ENCODE assay signal across 12 cellular contexts in genomic region chr9:123329329-123329955, GRCh38. TPM values are rescaled to one million over a fixed set of nuclear protein-coding genes. Genes with fewer than 3 reads are reported as not detected.
DNase-seq lines count a peak whose midpoint lies in the region; ATAC-seq and TF ChIP-seq lines count a peak whose summit lies in the region.
"Had no signal": no experiment of that assay in that cellular context is flagged by ENCODE, and none has a peak within 500 bp of the region (broad histone marks: within the 10 kb centered on the region; RNA-seq: fewer than 3 reads in every experiment).

No MANE protein-coding gene starts in this region.

- H3K4me1 ChIP-seq in PC-3 (ENCODE audit: insufficient read depth, low read length) (peaks cover 17% of the 10 kb centered on the region), esophagus squamous epithelium (peaks cover 4 to 65% (median 21%) of the 10 kb centered on the region in 3 donors)
- H3K4me1 ChIP-seq: Peyer's patch had no signal

- POLR2A ChIA-PET in PC-3 (lab: Charles Lee; ENCODE audit: unreplicated experiment) = no interaction called here

- no peaks in the 10 kb centered on the region for H3K36me3 ChIP-seq in PC-3 (ENCODE audit: low read depth, low read length)
- no peaks in the 10 kb centered on the region for H3K36me3 ChIP-seq in esophagus squamous epithelium
- H3K36me3 ChIP-seq: Peyer's patch had no signal

- no peaks in the 10 kb centered on the region for H3K79me2 ChIP-seq in PC-3 (ENCODE audit: low read length)

- no peaks in the 10 kb centered on the region for H3K27me3 ChIP-seq in PC-3 (ENCODE audit: low read length)
- no peaks in the 10 kb centered on the region for H3K27me3 ChIP-seq in esophagus squamous epithelium
- H3K27me3 ChIP-seq: Peyer's patch had no signal

- H3K4me3 ChIP-seq in PC-3 (ENCODE audit: low read length) (no peak overlapping the region), esophagus squamous epithelium (no peak overlapping the region)
- H3K4me3 ChIP-seq: Peyer's patch had no signal

- no peak for ATAC-seq in stimulated activated naive CD8-positive, alpha-beta T cell treated with anti-CD3 and anti-CD28 coated beads, Interleukin-15, Interleukin-2, amounts not matched to agents 100 U/mL and 50 U/mL, for 24 hours
- no peak for ATAC-seq in PC-3
- no peak for ATAC-seq in HG02610 (IDR thresholded peaks at IDR 0.05; ENCODE audit: unreplicated experiment)
- ATAC-seq: CD8-positive, alpha-beta T cell had no signal

- H3K27me3 Mint-ChIP-seq in stimulated activated naive CD8-positive, alpha-beta T cell treated with anti-CD3 and anti-CD28 coated beads, Interleukin-15, Interleukin-2, amounts not matched to agents 100 ng/mL and 50 ng/mL, for 24 hours = no peaks in the 10 kb centered on the region

- TF ChIP-seq POLR2A in esophagus squamous epithelium (IDR thresholded peaks at IDR 0.05) = no peak

- no peak overlapping the region for H3K4me2 ChIP-seq in PC-3 (ENCODE audit: low read length)

- no peaks in the 10 kb centered on the region for H3F3A ChIP-seq in PC-3 (ENCODE audit: low read length, unreplicated experiment)

- no peak for TF ChIP-seq CTCF in PC-3 (conservative IDR thresholded peaks at IDR 0.05; ENCODE audit: low read depth, low read length)
- no peak for TF ChIP-seq CTCF in esophagus squamous epithelium (IDR thresholded peaks at IDR 0.05)

- no peak for DNase-seq in stimulated activated naive CD8-positive, alpha-beta T cell treated with anti-CD3 and anti-CD28 coated beads, Interleukin-15, Interleukin-2, amounts not matched to agents 100 U/mL and 50 U/mL, for 24 hours
- DNase-seq in PC-3 (peak; percentile 63), esophagus squamous epithelium (lab: John Stamatoyannopoulos, UW) (no peak), NCI-H187 treated with DMSO at 0.1 percent for 48 hours (lab: John Stamatoyannopoulos, UW) (no peak)
- no peak for DNase-seq in effector CD4-positive, alpha-beta T cell
- no peak for DNase-seq in stimulated activated CD4-positive, alpha-beta T cell treated with anti-CD3 and anti-CD28 coated beads, Interleukin-4, amount 100 ng/mL, for 4 hours
- DNase-seq: CD8-positive, alpha-beta T cell; stimulated activated naive CD4-positive, alpha-beta T cell treated with Interleukin-2 at 50 U/mL for 16 hours had no signal

- CTCF ChIA-PET in PC-3 (lab: Charles Lee) = no interaction called here

- H3K9me3 Mint-ChIP-seq in stimulated activated naive CD8-positive, alpha-beta T cell treated with anti-CD3 and anti-CD28 coated beads, Interleukin-15, Interleukin-2, amounts not matched to agents 100 ng/mL and 50 ng/mL, for 24 hours = no peaks in the 10 kb centered on the region
- H3K9me3 Mint-ChIP-seq: activated naive CD4-positive, alpha-beta T cell treated with anti-CD3 and anti-CD28 coated beads, Interleukin-2, amount 50 U/mL, for 72 hours; CD8-positive, alpha-beta T cell had no signal

- no TSS peak for BruUV-seq in PC-3 (replicated peaks; lab: Mats Ljungman, UMichigan)

- H3K4me1 Mint-ChIP-seq in stimulated activated naive CD8-positive, alpha-beta T cell treated with anti-CD3 and anti-CD28 coated beads, Interleukin-15, Interleukin-2, amounts not matched to agents 100 ng/mL and 50 ng/mL, for 24 hours (ENCODE audit: low read depth) = peaks cover 52% of the 10 kb centered on the region

- no peak overlapping the region for H3K4me3 Mint-ChIP-seq in stimulated activated naive CD8-positive, alpha-beta T cell treated with anti-CD3 and anti-CD28 coated beads, Interleukin-15, Interleukin-2, amounts not matched to agents 100 ng/mL and 50 ng/mL, for 24 hours
- H3K4me3 Mint-ChIP-seq: CD8-positive, alpha-beta T cell had no signal

- H2AFZ ChIP-seq in PC-3 (ENCODE audit: low read length) = no peak overlapping the region

- WGBS in esophagus squamous epithelium, 2 donors = 56 to 70% methylated on average over 6 of the region's 6 CpGs

- H3K36me3 Mint-ChIP-seq in stimulated activated naive CD8-positive, alpha-beta T cell treated with anti-CD3 and anti-CD28 coated beads, Interleukin-15, Interleukin-2, amounts not matched to agents 100 ng/mL and 50 ng/mL, for 24 hours (ENCODE audit: low read depth) = no peaks in the 10 kb centered on the region
- H3K36me3 Mint-ChIP-seq: activated naive CD4-positive, alpha-beta T cell treated with anti-CD3 and anti-CD28 coated beads, Interleukin-2, amount 50 U/mL, for 72 hours; CD8-positive, alpha-beta T cell had no signal

- H3K9me3 ChIP-seq in PC-3 (ENCODE audit: low read length) = no peaks in the 10 kb centered on the region
- H3K9me3 ChIP-seq in esophagus squamous epithelium = no peaks in the 10 kb centered on the region
- H3K9me3 ChIP-seq: Peyer's patch had no signal

- intact Hi-C loops in PC-3 (cut with micrococcal nuclease) = no loop called here
- intact Hi-C loops in esophagus squamous epithelium (cut with DNase I) = no loop called here

- no peaks in the 10 kb centered on the region for H4K20me1 ChIP-seq in PC-3 (ENCODE audit: low read length)

- no peak overlapping the region for H3K9ac ChIP-seq in PC-3 (ENCODE audit: low read length)

- no peaks in the 10 kb centered on the region for H3K9me2 ChIP-seq in PC-3 (replicated peaks; ENCODE audit: low read length)

- H3K27ac ChIP-seq in PC-3 (ENCODE audit: low read length) (no peak overlapping the region), esophagus squamous epithelium (peak overlapping the region; percentile 44 to 92 (median 89))
- H3K27ac ChIP-seq: Peyer's patch had no signal

- H3K27ac Mint-ChIP-seq in stimulated activated naive CD8-positive, alpha-beta T cell treated with anti-CD3 and anti-CD28 coated beads, Interleukin-15, Interleukin-2, amounts not matched to agents 100 ng/mL and 50 ng/mL, for 24 hours = peak overlapping the region; percentile 49
- H3K27ac Mint-ChIP-seq: activated naive CD4-positive, alpha-beta T cell treated with anti-CD3 and anti-CD28 coated beads, Interleukin-2, amount 50 U/mL, for 72 hours had no signal

RNA-seq across cellular contexts. Expression of gene CRB2, which starts 26.6 kb away (rescaled TPM):
- total RNA-seq in PC-3 (2014; rRNA removed) = not detected in 2 replicates
- total RNA-seq in esophagus squamous epithelium = not detected
- total RNA-seq: CD8-positive, alpha-beta T cell had no signal
